Comparison of ENCODE assay signal across 25 cellular contexts in genomic region chr10:42990721-42991441, GRCh38.
DNase-seq lines count a peak whose midpoint lies in the region; ATAC-seq and TF ChIP-seq lines count a peak whose summit lies in the region.
"Had no signal": no experiment of that assay in that cellular context is flagged by ENCODE, and none has a peak within 500 bp of the region (broad histone marks: within the 10 kb centered on the region; RNA-seq: fewer than 3 reads in every experiment).

No MANE protein-coding gene starts in this region.

- H3K4me1 Mint-ChIP-seq in activated CD4-positive, alpha-beta T cell treated with anti-CD3 and anti-CD28 coated beads for 36 hours: peaks cover 5% of the 10 kb centered on the region
- H3K4me1 Mint-ChIP-seq in CD4-positive, alpha-beta memory T cell: peaks cover 0 to 3% (median 1%) of the 10 kb centered on the region in 4 donors
- H3K4me1 Mint-ChIP-seq: activated naive CD4-positive, alpha-beta T cell treated with anti-CD3 and anti-CD28 coated beads, Interleukin-2, amount 10 ng/mL, durations not matched to agents 7 days and 5 days; CD4-positive, CD25-positive, alpha-beta regulatory T cell; memory B cell had no signal

- no peaks in the 10 kb centered on the region for H3K9me3 Mint-ChIP-seq in activated CD4-positive, alpha-beta T cell treated with anti-CD3 and anti-CD28 coated beads for 36 hours (ENCODE audit: low read depth)
- no peaks in the 10 kb centered on the region for H3K9me3 Mint-ChIP-seq in CD4-positive, alpha-beta memory T cell
- H3K9me3 Mint-ChIP-seq: activated naive CD4-positive, alpha-beta T cell treated with anti-CD3 and anti-CD28 coated beads, Interleukin-2, amount 10 ng/mL, durations not matched to agents 7 days and 5 days; CD4-positive, CD25-positive, alpha-beta regulatory T cell; memory B cell had no signal

- peak overlapping the region; percentile 42 for H3K27ac ChIP-seq in KOPT-K1 (ENCODE audit: low read depth, low read length, poor library complexity, severe bottlenecking)
- H3K27ac ChIP-seq in osteoblast (ENCODE audit: low read depth, low read length): no peak overlapping the region
- no peak overlapping the region for H3K27ac ChIP-seq in CD4-positive, alpha-beta memory T cell (ENCODE audit: low read depth, low read length)
- H3K27ac ChIP-seq: 22Rv1, heart left ventricle, prostate gland, thoracic aorta, uterus had no signal

- H3K4me3 ChIP-seq in osteoblast (ENCODE audit: insufficient read depth, low read length): no peak overlapping the region
- no peak overlapping the region for H3K4me3 ChIP-seq in CD4-positive, alpha-beta memory T cell (ENCODE audit: low read length in 2 of 2)
- H3K4me3 ChIP-seq: heart left ventricle, MG63, prostate gland, thoracic aorta, uterus had no signal

- intact Hi-C loops in activated CD4-positive, alpha-beta T cell treated with anti-CD3 and anti-CD28 coated beads for 36 hours (cut with DNase I, micrococcal nuclease): no loop called here
- intact Hi-C loops in CD4-positive, alpha-beta memory T cell (cut with micrococcal nuclease): no loop called here

- H3K9me3 ChIP-seq in KOPT-K1 (ENCODE audit: insufficient read depth, low read length, poor library complexity, severe bottlenecking) (no peaks in the 10 kb centered on the region), osteoblast (ENCODE audit: low read depth, low read length) (no peaks in the 10 kb centered on the region)
- no peaks in the 10 kb centered on the region for H3K9me3 ChIP-seq in CD4-positive, alpha-beta memory T cell (ENCODE audit: control insufficient read depth in 1 of 2, low read length in 2 of 2)
- H3K9me3 ChIP-seq: heart left ventricle, MG63, prostate gland, thoracic aorta, uterus had no signal

- POLR2A ChIA-PET in activated CD4-positive, alpha-beta T cell treated with anti-CD3 and anti-CD28 coated beads for 36 hours (lab: Charles Lee): no interaction called here
- POLR2A ChIA-PET in CD4-positive, alpha-beta memory T cell (lab: Charles Lee; ENCODE audit: partially characterized antibody): no interaction called here

- H3K27ac Mint-ChIP-seq in activated CD4-positive, alpha-beta T cell treated with anti-CD3 and anti-CD28 coated beads for 36 hours: no peak overlapping the region
- H3K27ac Mint-ChIP-seq in CD4-positive, alpha-beta memory T cell: no peak overlapping the region
- H3K27ac Mint-ChIP-seq: activated naive CD4-positive, alpha-beta T cell treated with anti-CD3 and anti-CD28 coated beads, Interleukin-2, amount 10 ng/mL, durations not matched to agents 7 days and 5 days; CD4-positive, CD25-positive, alpha-beta regulatory T cell; memory B cell had no signal

- no peak for ATAC-seq in activated CD4-positive, alpha-beta T cell treated with anti-CD3 and anti-CD28 coated beads for 36 hours
- no peak for ATAC-seq in HG02938 (IDR thresholded peaks at IDR 0.05; ENCODE audit: unreplicated experiment)
- ATAC-seq: heart left ventricle had no signal

- DNase-seq in activated CD4-positive, alpha-beta T cell treated with anti-CD3 and anti-CD28 coated beads for 1 hour: peak; percentile 5
- no peak for DNase-seq in activated CD4-positive, alpha-beta T cell treated with anti-CD3 and anti-CD28 coated beads for 36 hours
- DNase-seq in ecto neural progenitor cell (ENCODE audit: low spot score) (peak; percentile 38), osteoblast (ENCODE audit: insufficient read length, low spot score, missing footprints) (peak; percentile 61), UCSD-AML1 (lab: John Stamatoyannopoulos, UW; ENCODE audit: unreplicated experiment) (no peak)
- no peak for DNase-seq in CD4-positive, alpha-beta memory T cell
- DNase-seq: activated CD4-positive, alpha-beta T cell treated with anti-CD3 and anti-CD28 coated beads for 48 hours; activated naive CD4-positive, alpha-beta T cell treated with anti-CD3 and anti-CD28 coated beads, Interleukin-2, amount 10 ng/mL, durations not matched to agents 7 days and 5 days; CD4-positive, CD25-positive, alpha-beta regulatory T cell; DMS 273 treated with DMSO at 0.1 percent for 48 hours; foreskin fibroblast; GOT3; KBM-7; MG63; NCI-H1417 treated with DMSO at 0.1 percent for 48 hours; stimulated activated naive CD4-positive, alpha-beta T cell treated with Interleukin-2 at 50 U/mL for 16 hours; T-helper 2 cell had no signal

- CTCF ChIA-PET in activated CD4-positive, alpha-beta T cell treated with anti-CD3 and anti-CD28 coated beads for 36 hours (lab: Charles Lee): no interaction called here
- CTCF ChIA-PET in CD4-positive, alpha-beta memory T cell (lab: Charles Lee; ENCODE audit: partially characterized antibody): no interaction called here

- no peaks in the 10 kb centered on the region for H3K36me3 Mint-ChIP-seq in activated CD4-positive, alpha-beta T cell treated with anti-CD3 and anti-CD28 coated beads for 36 hours (ENCODE audit: low read depth)
- H3K36me3 Mint-ChIP-seq in CD4-positive, alpha-beta memory T cell: no peaks in the 10 kb centered on the region
- H3K36me3 Mint-ChIP-seq: activated naive CD4-positive, alpha-beta T cell treated with anti-CD3 and anti-CD28 coated beads, Interleukin-2, amount 10 ng/mL, durations not matched to agents 7 days and 5 days; CD4-positive, CD25-positive, alpha-beta regulatory T cell; memory B cell had no signal

- no peak overlapping the region for H3K4me3 Mint-ChIP-seq in activated CD4-positive, alpha-beta T cell treated with anti-CD3 and anti-CD28 coated beads for 36 hours
- no peak overlapping the region for H3K4me3 Mint-ChIP-seq in CD4-positive, alpha-beta memory T cell
- H3K4me3 Mint-ChIP-seq: activated naive CD4-positive, alpha-beta T cell treated with anti-CD3 and anti-CD28 coated beads, Interleukin-2, amount 10 ng/mL, durations not matched to agents 7 days and 5 days; CD4-positive, CD25-positive, alpha-beta regulatory T cell; memory B cell had no signal

- H3K4me2 ChIP-seq in osteoblast (ENCODE audit: insufficient read depth, low read length): no peak overlapping the region

- no peaks in the 10 kb centered on the region for H3K27me3 Mint-ChIP-seq in activated CD4-positive, alpha-beta T cell treated with anti-CD3 and anti-CD28 coated beads for 36 hours
- peaks cover 0 to 2% of the 10 kb centered on the region in 2 donors for H3K27me3 Mint-ChIP-seq in CD4-positive, alpha-beta memory T cell
- H3K27me3 Mint-ChIP-seq: CD4-positive, CD25-positive, alpha-beta regulatory T cell had no signal

- H4K20me1 ChIP-seq in osteoblast (ENCODE audit: insufficient read depth, low read length): no peaks in the 10 kb centered on the region

- H3K4me1 ChIP-seq in osteoblast (ENCODE audit: insufficient read depth, low read length): no peaks in the 10 kb centered on the region
- H3K4me1 ChIP-seq in CD4-positive, alpha-beta memory T cell (ENCODE audit: insufficient read depth, low read length): no peaks in the 10 kb centered on the region
- H3K4me1 ChIP-seq: heart left ventricle, prostate gland, uterus had no signal

- no peaks in the 10 kb centered on the region for H3K27me3 ChIP-seq in osteoblast (ENCODE audit: insufficient read depth, low read length)
- no peaks in the 10 kb centered on the region for H3K27me3 ChIP-seq in CD4-positive, alpha-beta memory T cell (ENCODE audit: insufficient read depth, low read length)
- H3K27me3 ChIP-seq: MG63, uterus had no signal

- no peak for TF ChIP-seq CTCF in osteoblast (IDR thresholded peaks at IDR 0.05; ENCODE audit: extremely low read depth, low read depth, low read length)

- H3K36me3 ChIP-seq in KOPT-K1 (ENCODE audit: insufficient read depth, low read length) (no peaks in the 10 kb centered on the region), osteoblast (ENCODE audit: insufficient read depth, low read length) (no peaks in the 10 kb centered on the region)
- H3K36me3 ChIP-seq in CD4-positive, alpha-beta memory T cell (ENCODE audit: insufficient read depth, low read length): no peaks in the 10 kb centered on the region
- H3K36me3 ChIP-seq: heart left ventricle, MG63, prostate gland, thoracic aorta, uterus had no signal

- H3K79me2 ChIP-seq in osteoblast (ENCODE audit: insufficient read depth, low read length): no peaks in the 10 kb centered on the region

- H2AFZ ChIP-seq in osteoblast (ENCODE audit: low read length): no peak overlapping the region

Comparison
In these comparisons a context has a peak if more than half of its experiments do, and no peak if none do; other contexts are left out.
1. DNase-seq: peak in activated CD4-positive, alpha-beta T cell treated with anti-CD3 and anti-CD28 coated beads for 1 hour (single experiment), ecto neural progenitor cell (single experiment) and osteoblast (single experiment); none in activated CD4-positive, alpha-beta T cell treated with anti-CD3 and anti-CD28 coated beads for 36 hours (single experiment), CD4-positive, alpha-beta memory T cell (0 of 5) and UCSD-AML1 (single experiment).